ENCODE assay signal across 9 cellular contexts in the genomic region with DNA sequence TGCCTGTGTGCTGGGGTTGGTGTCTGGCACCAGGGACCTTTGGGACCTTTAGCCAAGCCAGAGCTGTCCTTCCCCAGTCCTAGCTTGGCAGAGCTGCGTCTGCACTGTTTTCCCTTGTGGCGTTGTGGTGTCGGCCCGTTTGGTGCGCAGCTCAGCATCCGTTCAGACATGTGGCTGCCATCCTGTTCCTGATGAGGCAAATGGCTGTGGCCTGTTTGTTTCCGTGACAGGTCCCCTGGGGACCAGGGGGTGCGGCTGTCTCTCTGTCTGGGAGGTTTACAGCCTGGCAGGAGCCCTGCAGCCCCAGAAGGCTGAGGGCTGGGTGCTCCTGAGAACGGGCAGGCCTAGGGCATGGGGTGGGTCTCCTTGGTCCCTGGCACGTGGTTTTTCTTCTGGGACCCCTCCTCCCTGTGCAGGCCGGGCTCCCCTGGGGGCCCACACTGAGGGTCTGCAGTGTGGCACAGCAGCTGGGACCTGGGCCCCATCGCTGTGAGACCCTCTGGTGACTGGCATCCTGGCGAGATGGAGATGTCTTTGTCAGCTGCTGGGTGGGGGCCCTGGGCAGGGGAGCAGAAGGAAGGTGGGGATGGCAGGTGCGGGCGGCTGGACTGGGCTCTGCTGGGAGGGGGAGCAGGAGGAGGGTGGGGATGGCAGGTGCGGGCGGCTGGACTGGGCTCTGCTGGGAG. TPM values are rescaled to one million over a fixed set of nuclear protein-coding genes. Genes with fewer than 3 reads are reported as not detected.
DNase-seq lines count a peak whose midpoint lies in the region; TF ChIP-seq lines count a peak whose summit lies in the region.
"Had no signal": no experiment of that assay in that cellular context is flagged by ENCODE, and none has a peak within 500 bp of the region (broad histone marks: within the 10 kb centered on the region; RNA-seq: fewer than 3 reads in every experiment).

No MANE protein-coding gene starts in this region.

- H3K9me2 ChIP-seq in OCI-LY1 (ENCODE audit: low read depth, low read length): no peaks in the 10 kb centered on the region

- no CpG with 5 or more reads among the region's 17 CpGs for WGBS in mesendoderm (ENCODE audit: extremely low coverage, insufficient coverage, low lambda C conversion rate)

- H3K23ac ChIP-seq in mesendoderm (ENCODE audit: low read length): no peak overlapping the region

- no peak overlapping the region for H3K56ac ChIP-seq in mesendoderm (ENCODE audit: low read length)

- peaks cover 13% of the 10 kb centered on the region; the same call in 1 of the 2 replicates for H3F3A ChIP-seq in OCI-LY1 (ENCODE audit: insufficient read depth, low read length)

- H3K36me3 Mint-ChIP-seq in type B pancreatic cell: peaks cover 12% of the 10 kb centered on the region

- peaks cover 48% of the 10 kb centered on the region for H3K4me1 ChIP-seq in OCI-LY1 (ENCODE audit: insufficient read depth, low read length, severe bottlenecking)
- H3K4me1 ChIP-seq in mesendoderm (ENCODE audit: control insufficient read depth, low read depth, low read length): peaks cover 2% of the 10 kb centered on the region

- peak overlapping the region; percentile 97 for H3K27ac ChIP-seq in OCI-LY1 (ENCODE audit: low read depth, low read length, poor library complexity, severe bottlenecking)
- H3K27ac ChIP-seq in mesendoderm (ENCODE audit: low read depth, low read length): no peak overlapping the region
- H3K27ac ChIP-seq: thoracic aorta had no signal

- no peak overlapping the region for H3K4ac ChIP-seq in mesendoderm (ENCODE audit: low read depth, low read length)

- no peak overlapping the region for H2BK15ac ChIP-seq in mesendoderm (replicated peaks; ENCODE audit: low read depth)

- peak overlapping the region; percentile 70 for H3K4me2 ChIP-seq in OCI-LY1 (ENCODE audit: low read length)
- no peak overlapping the region for H3K4me2 ChIP-seq in mesendoderm (ENCODE audit: low read length)

- no peaks in the 10 kb centered on the region for H3K9me3 ChIP-seq in OCI-LY1 (ENCODE audit: low read length)
- H3K9me3 ChIP-seq: thoracic aorta had no signal

- peak overlapping the region; percentile 52 for H3K4me3 ChIP-seq in OCI-LY1 (ENCODE audit: low read depth, low read length, poor library complexity, severe bottlenecking)
- H3K4me3 ChIP-seq in mesendoderm (ENCODE audit: low read length): no peak overlapping the region
- H3K4me3 ChIP-seq: thoracic aorta had no signal

- H3K4me1 Mint-ChIP-seq in type B pancreatic cell (ENCODE audit: unreplicated experiment): peaks cover 38% of the 10 kb centered on the region

- peak; percentile 46 to 79 (median 64) for DNase-seq in stimulated activated naive CD4-positive, alpha-beta T cell (lab: John Stamatoyannopoulos, UW)
- DNase-seq in stimulated activated naive CD4-positive, alpha-beta T cell treated with Interleukin-2 at 50 U/mL for 16 hours (lab: John Stamatoyannopoulos, UW): no peak
- DNase-seq in effector CD8-positive, alpha-beta T cell (lab: John Stamatoyannopoulos, UW): peak; percentile 31
- DNase-seq in type B pancreatic cell (ENCODE audit: extremely low spot score, unreplicated experiment) (no peak), DMS114 treated with DMSO at 0.1 percent for 48 hours (lab: John Stamatoyannopoulos, UW; ENCODE audit: unreplicated experiment) (no peak), mesendoderm (no peak), NCI-H2029 (lab: John Stamatoyannopoulos, UW) (no peak)

- H2AFZ ChIP-seq in OCI-LY1 (ENCODE audit: low read length): no peak overlapping the region

- no peaks in the 10 kb centered on the region for H4K20me1 ChIP-seq in OCI-LY1 (ENCODE audit: insufficient read depth, low read length)

- H2BK120ac ChIP-seq in mesendoderm (ENCODE audit: low read depth, low read length): no peak overlapping the region

- H3K36me3 ChIP-seq in OCI-LY1 (ENCODE audit: insufficient read depth, low read length) (peaks cover 24% of the 10 kb centered on the region), mesendoderm (ENCODE audit: control insufficient read depth, insufficient read depth, low read length) (no peaks in the 10 kb centered on the region)
- H3K36me3 ChIP-seq: thoracic aorta had no signal

- H4K5ac ChIP-seq in mesendoderm (ENCODE audit: low read length): no peak overlapping the region

- H3K9me3 Mint-ChIP-seq in type B pancreatic cell: no peaks in the 10 kb centered on the region

- no peak overlapping the region for H2AK5ac ChIP-seq in mesendoderm (ENCODE audit: low read length)

- H3K9ac ChIP-seq in OCI-LY1 (ENCODE audit: low read length) (peak overlapping the region; percentile 61), mesendoderm (ENCODE audit: low read length) (no peak overlapping the region)

- H3K4me3 Mint-ChIP-seq in type B pancreatic cell: no peak overlapping the region

- H3K27me3 ChIP-seq in OCI-LY1 (ENCODE audit: insufficient read depth, low read length) (no peaks in the 10 kb centered on the region), mesendoderm (ENCODE audit: insufficient read depth, low read length, poor library complexity) (no peaks in the 10 kb centered on the region)

- no peak for TF ChIP-seq CTCF in OCI-LY1 (IDR thresholded peaks at IDR 0.05; ENCODE audit: low read length)
- TF ChIP-seq CTCF in type B pancreatic cell (conservative IDR thresholded peaks at IDR 0.05): no peak

- no peak overlapping the region for H2BK5ac ChIP-seq in mesendoderm (ENCODE audit: low read length)

- H3K79me1 ChIP-seq in mesendoderm (ENCODE audit: low read length): peaks cover 34% of the 10 kb centered on the region

- peak overlapping the region; percentile 95 for H3K27ac Mint-ChIP-seq in type B pancreatic cell

- H4K8ac ChIP-seq in mesendoderm (ENCODE audit: low read depth, low read length): no peak overlapping the region

- H3K27me3 Mint-ChIP-seq in type B pancreatic cell: no peaks in the 10 kb centered on the region

- peaks cover 7% of the 10 kb centered on the region for H3K79me2 ChIP-seq in OCI-LY1 (ENCODE audit: insufficient read depth, low read length)
- H3K79me2 ChIP-seq in mesendoderm (ENCODE audit: control insufficient read depth, insufficient read depth, low read length): peaks cover 45% of the 10 kb centered on the region

- no peak overlapping the region for H3K18ac ChIP-seq in mesendoderm (ENCODE audit: low read length)

RNA-seq across cellular contexts. Expression of gene SPPL2B, which starts 4.0 kb away (rescaled TPM):
- total RNA-seq in type B pancreatic cell (ENCODE audit: low replicate concordance): 131 and 149 TPM in 2 replicates
- polyA plus RNA-seq in mesendoderm (2013, experiment 1 of 2): 19.8 TPM
- 19.1 TPM for polyA plus RNA-seq in mesendoderm (2013, experiment 2 of 2)

RNA-seq across cellular contexts. Expression of gene LSM7, which starts 4.1 kb away (rescaled TPM):
- 125 and 134 TPM in 2 replicates for total RNA-seq in type B pancreatic cell (ENCODE audit: low replicate concordance)
- polyA plus RNA-seq in mesendoderm (2013, experiment 1 of 2): 355 TPM
- polyA plus RNA-seq in mesendoderm (2013, experiment 2 of 2): 354 TPM

RNA-seq across cellular contexts. Expression of gene LINGO3, which starts 24.5 kb away (rescaled TPM):
- not detected in 2 replicates for total RNA-seq in type B pancreatic cell (ENCODE audit: low replicate concordance)
- not detected for polyA plus RNA-seq in mesendoderm (2013, experiment 1 of 2)
- polyA plus RNA-seq in mesendoderm (2013, experiment 2 of 2): 0.03 TPM

RNA-seq across cellular contexts. Expression of gene TMPRSS9, which starts 27.6 kb away (rescaled TPM):
- total RNA-seq in type B pancreatic cell (ENCODE audit: low replicate concordance): 0.41 TPM in 1 of 2 replicates, not detected in the other
- polyA plus RNA-seq in mesendoderm (2013, experiment 1 of 2): 0.04 TPM
- polyA plus RNA-seq in mesendoderm (2013, experiment 2 of 2): 0.04 TPM

RNA-seq across cellular contexts. Expression of gene PEAK3, which starts 50.5 kb away (rescaled TPM):
- total RNA-seq in type B pancreatic cell (ENCODE audit: low replicate concordance): 0.10 TPM in 1 of 2 replicates, not detected in the other
- 0.01 TPM for polyA plus RNA-seq in mesendoderm (2013, experiment 1 of 2)
- 0.01 TPM for polyA plus RNA-seq in mesendoderm (2013, experiment 2 of 2)

Comparison
In these comparisons a context has a peak if more than half of its experiments do, and no peak if none do; other contexts are left out.
1. DNase-seq: peak in stimulated activated naive CD4-positive, alpha-beta T cell (6 of 6) and effector CD8-positive, alpha-beta T cell (single experiment); none in stimulated activated naive CD4-positive, alpha-beta T cell treated with Interleukin-2 at 50 U/mL for 16 hours (single experiment), type B pancreatic cell (single experiment), DMS114 treated with DMSO at 0.1 percent for 48 hours (single experiment), mesendoderm (single experiment) and NCI-H2029 (single experiment).